30 cellular contexts compared by ENCODE assay signal in the genomic region with DNA sequence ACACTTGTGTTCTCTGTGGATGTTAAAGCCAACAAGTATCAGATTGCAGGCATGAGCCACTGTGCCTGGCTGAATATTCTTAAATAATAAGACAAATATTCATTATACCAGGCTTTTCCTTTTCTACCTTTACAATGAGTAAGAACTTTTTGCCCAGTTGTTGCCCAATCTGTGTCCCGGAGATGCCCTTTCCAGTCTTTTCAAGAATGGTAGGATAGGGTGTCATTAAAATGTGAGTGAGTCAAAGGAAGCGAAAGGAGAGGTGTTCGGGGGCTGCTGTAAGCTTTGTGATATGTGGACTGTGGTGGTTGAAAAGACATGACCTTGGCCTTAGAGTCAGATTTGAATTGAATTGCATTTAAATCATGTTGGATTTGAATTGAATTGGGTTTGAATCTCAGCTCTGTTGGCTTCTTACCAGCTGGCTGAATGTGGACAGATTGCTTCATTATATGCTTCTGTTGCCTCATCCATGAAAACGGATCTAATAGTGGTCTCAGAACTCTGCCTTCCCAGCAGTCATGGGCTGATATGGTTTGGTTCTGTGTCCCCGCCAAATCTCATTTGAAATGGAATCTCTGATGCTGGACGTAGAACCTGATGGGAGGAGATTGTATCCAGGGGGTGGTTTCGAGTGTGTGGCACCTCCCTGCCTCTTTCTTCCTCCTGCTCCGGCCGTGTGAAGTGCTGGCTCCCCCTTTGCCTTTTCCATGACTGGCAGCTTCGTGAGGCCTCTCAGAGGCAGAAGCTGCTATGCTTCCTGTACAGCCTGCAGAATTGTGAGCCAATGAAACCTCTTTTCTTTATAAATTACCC. TPM values are rescaled to one million over a fixed set of nuclear protein-coding genes. Genes with fewer than 3 reads are reported as not detected.
DNase-seq lines count a peak whose midpoint lies in the region; ATAC-seq and TF ChIP-seq lines count a peak whose summit lies in the region.
"Had no signal": no experiment of that assay in that cellular context is flagged by ENCODE, and none has a peak within 500 bp of the region (broad histone marks: within the 10 kb centered on the region; RNA-seq: fewer than 3 reads in every experiment).

No MANE protein-coding gene starts in this region.

- no peak overlapping the region for H3K27ac ChIP-seq in right atrium auricular region
- H3K27ac ChIP-seq: colonic mucosa, parathyroid adenoma had no signal

- H3K9me3 ChIP-seq in right atrium auricular region, result no peaks in the 10 kb centered on the region
- H3K9me3 ChIP-seq: colonic mucosa, SK-N-SH had no signal

- ATAC-seq in left cardiac atrium, result peak; percentile 78 to 83
- ATAC-seq in GM21526 (IDR thresholded peaks at IDR 0.05; ENCODE audit: low FRiP score, unreplicated experiment), result no peak
- ATAC-seq: left colon, natural killer cell had no signal

- no peaks in the 10 kb centered on the region for H3K4me1 ChIP-seq in right atrium auricular region
- H3K4me1 ChIP-seq: colonic mucosa, parathyroid adenoma had no signal

- H3K27me3 ChIP-seq in right atrium auricular region, result no peaks in the 10 kb centered on the region
- H3K27me3 ChIP-seq: colonic mucosa had no signal

- no peak overlapping the region for H3K4me3 ChIP-seq in right atrium auricular region
- H3K4me3 ChIP-seq in fibroblast of mammary gland (ENCODE audit: control insufficient read depth, low read depth, low read length), result no peak overlapping the region
- H3K4me3 ChIP-seq: colonic mucosa had no signal

- no peak for TF ChIP-seq CTCF in right atrium auricular region (IDR thresholded peaks at IDR 0.05)
- TF ChIP-seq CTCF in fibroblast of mammary gland (conservative IDR thresholded peaks at IDR 0.05; ENCODE audit: control insufficient read depth, insufficient read depth, low read depth, low read length), result no peak

- no peaks in the 10 kb centered on the region for H3K36me3 ChIP-seq in right atrium auricular region
- H3K36me3 ChIP-seq: colonic mucosa had no signal

- intact Hi-C loops in left cardiac atrium (cut with DNase I), result no loop called here

- DNase-seq in left cardiac atrium (peak; percentile 23), right atrium auricular region (ENCODE audit: low spot score) (no peak), fibroblast of mammary gland (ENCODE audit: low read depth) (peak; percentile 40), myocyte (ENCODE audit: low read depth) (peak; percentile 2), NCI-H748 (lab: John Stamatoyannopoulos, UW; ENCODE audit: unreplicated experiment) (no peak), Ammon's horn (ENCODE audit: low spot score) (no peak), AML-193 (lab: John Stamatoyannopoulos, UW) (no peak)
- DNase-seq: activated CD4-positive, alpha-beta T cell treated with anti-CD3 and anti-CD28 coated beads for 4 hours; activated CD8-positive, alpha-beta memory T cell treated with anti-CD3 and anti-CD28 coated beads for 24 hours; activated gamma-delta T cell treated with Interleukin-2 at 50 U/mL for 16 hours; activated T-cell treated with anti-CD3 and anti-CD28 coated beads, Interleukin-2, amount 50 U/mL, for 24 hours; colonic mucosa; effector memory CD4-positive, alpha-beta T cell; erythroblast; GDM1; H7; head of caudate nucleus; left colon; natural killer cell; NCI-H1105 treated with DMSO at 0.1 percent for 48 hours; NCI-H2029 treated with DMSO at 0.1 percent for 48 hours; SK-N-SH; T-helper 2 cell had no signal

RNA-seq across cellular contexts. Expression of gene AADACL3, which starts 22.7 kb away (rescaled TPM):
- total RNA-seq in left cardiac atrium (under 1 TPM; 0.09 to 0.18 TPM), right atrium auricular region (not detected), myocyte (not detected in 2 replicates)
- not detected for polyA plus RNA-seq in myocyte (2012)
- total RNA-seq: A172, colonic mucosa, left colon, LHCN-M2, mesothelial cell of epicardium, natural killer cell, OCI-LY7 had no signal
- polyA plus RNA-seq: BJ, SK-N-SH had no signal

RNA-seq across cellular contexts. Expression of gene AADACL4, which starts 49.3 kb away (rescaled TPM):
- total RNA-seq in left cardiac atrium, result not detected
- total RNA-seq in right atrium auricular region, result not detected
- not detected in 2 replicates for total RNA-seq in myocyte
- not detected for polyA plus RNA-seq in myocyte (2012)
- total RNA-seq: A172, colonic mucosa, H7, left colon, LHCN-M2, natural killer cell, OCI-LY7 had no signal

RNA-seq across cellular contexts. Expression of gene CFAP107, which starts 52.8 kb away (rescaled TPM):
- total RNA-seq in left cardiac atrium (not detected), right atrium auricular region (not detected), myocyte (not detected in 2 replicates)
- not detected for polyA plus RNA-seq in myocyte (2012)
- total RNA-seq: A172, colonic mucosa, H7, left colon, LHCN-M2, mesothelial cell of epicardium, natural killer cell, OCI-LY7 had no signal
- polyA plus RNA-seq: SK-N-SH had no signal

Comparison
In these comparisons a context has a peak if more than half of its experiments do, and no peak if none do; other contexts are left out.
1. DNase-seq: peak in left cardiac atrium (single experiment), fibroblast of mammary gland (single experiment) and myocyte (single experiment); none in right atrium auricular region (single experiment), NCI-H748 (single experiment), Ammon's horn (single experiment) and AML-193 (0 of 2).